8 cellular contexts compared by ENCODE assay signal in the genomic region with DNA sequence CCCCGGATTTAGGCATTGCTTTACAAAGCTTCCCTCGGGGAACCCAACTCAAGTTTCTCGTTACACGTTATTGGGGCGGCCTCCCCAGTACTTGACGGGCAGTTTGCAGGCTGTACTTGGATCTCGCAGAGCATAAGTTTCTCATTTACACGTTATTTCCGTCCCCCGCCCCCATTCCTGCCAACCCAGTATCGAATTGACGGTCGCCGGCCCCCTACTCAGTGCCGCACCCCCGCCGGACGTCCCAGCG. TPM values are rescaled to one million over a fixed set of nuclear protein-coding genes. Genes with fewer than 3 reads are reported as not detected.
DNase-seq lines count a peak whose midpoint lies in the region; ATAC-seq and TF ChIP-seq lines count a peak whose summit lies in the region.

No MANE protein-coding gene starts in this region.

- H3K27ac Mint-ChIP-seq in activated naive CD4-positive, alpha-beta T cell treated with anti-CD3 and anti-CD28 coated beads, Interleukin-2, amount 50 U/mL, for 24 hours = peak overlapping the region; percentile 99

- H3K9me3 ChIP-seq in adrenal gland (replicated peaks in 1 of 3) = no peaks in the 10 kb centered on the region
- no peaks in the 10 kb centered on the region for H3K9me3 ChIP-seq in right lobe of liver
- no peaks in the 10 kb centered on the region for H3K9me3 ChIP-seq in tibial nerve

- peaks cover 61% of the 10 kb centered on the region for H3K4me1 Mint-ChIP-seq in activated naive CD4-positive, alpha-beta T cell treated with anti-CD3 and anti-CD28 coated beads, Interleukin-2, amount 50 U/mL, for 24 hours

- H3K9me3 Mint-ChIP-seq in activated naive CD4-positive, alpha-beta T cell treated with anti-CD3 and anti-CD28 coated beads, Interleukin-2, amount 50 U/mL, for 24 hours = no peaks in the 10 kb centered on the region

- H3K27me3 ChIP-seq in adrenal gland (no peaks in the 10 kb centered on the region), right lobe of liver (no peaks in the 10 kb centered on the region), tibial nerve (no peaks in the 10 kb centered on the region)

- TF ChIP-seq CTCF in adrenal gland (IDR thresholded peaks at IDR 0.05) (no peak), right lobe of liver (IDR thresholded peaks at IDR 0.05) (no peak), tibial nerve (IDR thresholded peaks at IDR 0.05) (no peak)

- 0% methylated on average over 8 to 19 of the region's 19 CpGs for WGBS in adrenal gland, 4 donors
- WGBS in right lobe of liver (ENCODE audit: insufficient coverage, low coverage, low lambda C conversion rate, missing lambda C conversion rate) = 0% methylated on average over 19 of the region's 19 CpGs
- 1% methylated on average over 18 to 19 of the region's 19 CpGs for WGBS in tibial nerve, 2 donors

- H3K27ac ChIP-seq in adrenal gland (peak overlapping the region; percentile 91 to 100 (median 98)), right lobe of liver (peak overlapping the region; percentile 81 to 98 (median 97)), tibial nerve (peak overlapping the region; percentile 98 to 99 (median 98))

- peak overlapping the region; percentile 99 for H3K4me3 Mint-ChIP-seq in activated naive CD4-positive, alpha-beta T cell treated with anti-CD3 and anti-CD28 coated beads, Interleukin-2, amount 50 U/mL, for 24 hours

- no peak for DNase-seq in activated naive CD4-positive, alpha-beta T cell (lab: John Stamatoyannopoulos, UW)
- no peak for DNase-seq in adrenal gland
- DNase-seq in right lobe of liver = no peak
- no peak for DNase-seq in tibial nerve (ENCODE audit: low spot score in 2 of 2)
- DNase-seq in stimulated activated CD4-positive, alpha-beta T cell treated with anti-CD3 and anti-CD28 coated beads, Interleukin-4, amount 100 ng/mL, for 24 hours = no peak
- no peak for DNase-seq in effector CD4-positive, alpha-beta T cell
- no peak for DNase-seq in stimulated activated naive CD4-positive, alpha-beta T cell treated with Interleukin-2 at 50 U/mL for 16 hours (lab: John Stamatoyannopoulos, UW)

- intact Hi-C loops in adrenal gland (cut with DNase I) (no loop called here), right lobe of liver (cut with DNase I) (no loop called here)

- no peak for ATAC-seq in right lobe of liver

- H3K36me3 ChIP-seq in adrenal gland (replicated peaks in 1 of 2) = peaks cover 0 to 20% of the 10 kb centered on the region in 2 donors
- H3K36me3 ChIP-seq in right lobe of liver = peaks cover 0 to 14% (median 1%) of the 10 kb centered on the region in 4 donors
- peaks cover 0 to 25% (median 0%) of the 10 kb centered on the region in 3 donors for H3K36me3 ChIP-seq in tibial nerve

- TF ChIP-seq EP300 in tibial nerve (IDR thresholded peaks at IDR 0.05) = no peak

- H3K4me3 ChIP-seq in adrenal gland (peak overlapping the region; percentile 47 to 74 (median 63)), right lobe of liver (peak overlapping the region; percentile 56 to 90 (median 77)), tibial nerve (peak overlapping the region; percentile 50 to 82 (median 72))

- no peak for TF ChIP-seq POLR2A in adrenal gland (IDR thresholded peaks at IDR 0.05)
- TF ChIP-seq POLR2A in right lobe of liver (IDR thresholded peaks at IDR 0.05) = no peak
- no peak for TF ChIP-seq POLR2A in tibial nerve (IDR thresholded peaks at IDR 0.05)

- peaks cover 27 to 33% of the 10 kb centered on the region in 2 donors for H3K4me1 ChIP-seq in adrenal gland (replicated peaks in 1 of 2)
- H3K4me1 ChIP-seq in right lobe of liver = peaks cover 0 to 13% (median 0%) of the 10 kb centered on the region in 4 donors
- H3K4me1 ChIP-seq in tibial nerve = peaks cover 0 to 43% (median 28%) of the 10 kb centered on the region in 4 donors

- H3K27me3 Mint-ChIP-seq in activated naive CD4-positive, alpha-beta T cell treated with anti-CD3 and anti-CD28 coated beads, Interleukin-2, amount 50 U/mL, for 24 hours = no peaks in the 10 kb centered on the region

- H3K36me3 Mint-ChIP-seq in activated naive CD4-positive, alpha-beta T cell treated with anti-CD3 and anti-CD28 coated beads, Interleukin-2, amount 50 U/mL, for 24 hours = peaks cover 17% of the 10 kb centered on the region

RNA-seq across cellular contexts. Expression of a gene that starts 0.5 kb away (rescaled TPM):
- total RNA-seq in adrenal gland = 10 to 100 TPM; 19.4 to 58.5 (median 37.8) TPM
- 10 to 100 TPM; 39.9 to 63.2 (median 51.6) TPM for polyA plus RNA-seq in adrenal gland
- total RNA-seq in right lobe of liver = 10 to 100 TPM in 2 of 6 experiments, 1 to 10 TPM in 4; 6.5 to 13.5 (median 9.8) TPM
- 10 to 100 TPM; 14.6 to 49.8 (median 28.0) TPM for total RNA-seq in tibial nerve

RNA-seq across cellular contexts. Expression of a gene that starts 26.5 kb away (rescaled TPM):
- total RNA-seq in adrenal gland (1 to 10 TPM in 3 of 8 donors, under 1 TPM in 5; 0.42 to 2.9 (median 0.56) TPM), right lobe of liver (1 to 10 TPM in 1 of 6 experiments, under 1 TPM in 4, not detected in 1; 0.18 to 1.4 (median 0.27) TPM), tibial nerve (10 to 100 TPM in 1 of 4 donors, 1 to 10 TPM in 3; 4.6 to 18.3 (median 6.8) TPM)
- polyA plus RNA-seq in adrenal gland = 10 to 100 TPM in 1 of 3 donors, 1 to 10 TPM in 1, under 1 TPM in 1; 0.48 to 13.0 (median 3.2) TPM

RNA-seq across cellular contexts. Expression of a gene that starts 38.4 kb away (rescaled TPM):
- total RNA-seq in adrenal gland (not detected), right lobe of liver (not detected), tibial nerve (not detected)
- not detected for polyA plus RNA-seq in adrenal gland

RNA-seq across cellular contexts. Expression of a gene that starts 48.0 kb away (rescaled TPM):
- 1 to 10 TPM in 4 of 8 donors, under 1 TPM in 3, not detected in 1; 0.35 to 3.0 (median 1.2) TPM for total RNA-seq in adrenal gland
- under 1 TPM; 0.32 to 0.55 (median 0.40) TPM for polyA plus RNA-seq in adrenal gland
- under 1 TPM in 2 of 6 experiments, not detected in 4; 0.80 to 0.87 TPM for total RNA-seq in right lobe of liver
- total RNA-seq in tibial nerve = 1 to 10 TPM in 1 of 4 donors, under 1 TPM in 3; 0.39 to 2.1 (median 0.53) TPM
